In genomic region chr18:27185025-27185763, GRCh38 we compare ENCODE assay signal across 10 cellular contexts. TPM values are rescaled to one million over a fixed set of nuclear protein-coding genes. Genes with fewer than 3 reads are reported as not detected.
A peak's percentile ranks its signal among the peaks of the same experiment; 100 is the strongest.
DNase-seq lines count a peak whose midpoint lies in the region; ATAC-seq and TF ChIP-seq lines count a peak whose summit lies in the region.
"Had no signal": no experiment of that assay in that cellular context is flagged by ENCODE, and none has a peak within 500 bp of the region (broad histone marks: within the 10 kb centered on the region; RNA-seq: fewer than 3 reads in every experiment).

TSS of gene CHST9 (minus strand) at chr18:27185308. CDS start at chr18:27142809, 42,499 bp downstream.

- peak within 1 kb of the TSS; percentile 4 for H3K4me2 ChIP-seq in neural cell (ENCODE audit: low read length)

- in situ Hi-C loops in Caki2 (cut with HindIII; ENCODE audit: low pct_unique_long_range_greater_than_20kb, low sequenced_read_pairs) = no loop called here

- H4K20me1 ChIP-seq in neural cell (ENCODE audit: insufficient read depth) = no peaks in the 10 kb centered on the region

- DNase-seq in Caki2 (ENCODE audit: low read depth) (peak; percentile 3), NCI-H2171 treated with DMSO at 0.1 percent for 48 hours (lab: John Stamatoyannopoulos, UW) (peak; percentile 54), NCI-H187 (lab: John Stamatoyannopoulos, UW) (no peak)

- 4 to 6% methylated on average over 38 to 67 of the region's 67 CpGs for WGBS in esophagus, 2 donors

- H3K4me1 ChIP-seq in esophagus (ENCODE audit: control insufficient read depth in 2 of 2, insufficient read depth in 2 of 2, low read length in 1 of 2) = peaks cover 0 to 3% of the 10 kb centered on the region in 2 donors

- no peaks in the 10 kb centered on the region for H3K9me2 ChIP-seq in neural cell (ENCODE audit: insufficient read depth, low read length)

- H2AFZ ChIP-seq in neural cell (ENCODE audit: low read depth, low read length) = no peak within 1 kb of the TSS

- no peaks in the 10 kb centered on the region for H3F3A ChIP-seq in neural cell (ENCODE audit: insufficient read depth, low read length, poor library complexity, severe bottlenecking)

- no peak for TF ChIP-seq RAD21 in neural cell (conservative IDR thresholded peaks at IDR 0.05)

- ATAC-seq in GM18519 (IDR thresholded peaks at IDR 0.05; ENCODE audit: low FRiP score, unreplicated experiment) (no peak), GM21526 (IDR thresholded peaks at IDR 0.05; ENCODE audit: low FRiP score, unreplicated experiment) (no peak), GM18873 (IDR thresholded peaks at IDR 0.05; ENCODE audit: low FRiP score, unreplicated experiment) (no peak)

- H3K27me3 ChIP-seq in esophagus (ENCODE audit: control insufficient read depth in 1 of 2, insufficient read depth in 2 of 2, low read length in 2 of 2) = no peaks in the 10 kb centered on the region
- peaks cover 31% of the 10 kb centered on the region for H3K27me3 ChIP-seq in neural cell (ENCODE audit: insufficient read depth, low read depth, low read length)

- no peak within 1 kb of the TSS for H3K27ac ChIP-seq in esophagus (ENCODE audit: low read depth in 2 of 2, low read length in 1 of 2)
- no peak within 1 kb of the TSS for H3K27ac ChIP-seq in neural cell (ENCODE audit: low read length)

- no peak for TF ChIP-seq CTCF in neural cell (IDR thresholded peaks at IDR 0.05; ENCODE audit: poor library complexity, severe bottlenecking)

- H3K9ac ChIP-seq in neural cell (ENCODE audit: low read length) = no peak within 1 kb of the TSS

- no peak for TF ChIP-seq EP300 in neural cell (conservative IDR thresholded peaks at IDR 0.05; ENCODE audit: poor library complexity, severe bottlenecking)

- H3K36me3 ChIP-seq in esophagus (ENCODE audit: control insufficient read depth in 2 of 2, insufficient read depth in 2 of 2, low read length in 1 of 2) = no peaks in the 10 kb centered on the region
- no peaks in the 10 kb centered on the region for H3K36me3 ChIP-seq in neural cell (ENCODE audit: insufficient read depth, low read length)

- H3K4me3 ChIP-seq in esophagus (ENCODE audit: low read depth in 1 of 2, low read length in 2 of 2) = peak within 1 kb of the TSS; percentile 40 to 48
- H3K4me3 ChIP-seq in neural cell (ENCODE audit: low read length) = peak within 1 kb of the TSS; percentile 65

- no peaks in the 10 kb centered on the region for H3K79me2 ChIP-seq in neural cell (replicated peaks; ENCODE audit: insufficient read depth, low read length)

- H3K9me3 ChIP-seq in esophagus (ENCODE audit: control insufficient read depth in 2 of 2, insufficient read depth in 1 of 2, low read depth in 1 of 2, low read length in 1 of 2) = no peaks in the 10 kb centered on the region
- H3K9me3 ChIP-seq in neural cell (ENCODE audit: low read length) = no peaks in the 10 kb centered on the region

TF ChIP-seq in neural cell, 6 proteins besides CTCF, POLR2A, EP300 and RAD21:
- TF ChIP-seq EZH2 (IDR thresholded peaks at IDR 0.05; ENCODE audit: borderline replicate concordance, insufficient read depth, low read length, poor library complexity, severe bottlenecking) = no peak
- TF ChIP-seq POLR2AphosphoS5 (IDR thresholded peaks at IDR 0.05) = no peak
- TF ChIP-seq MXI1 (conservative IDR thresholded peaks at IDR 0.05; ENCODE audit: poor library complexity, severe bottlenecking) = no peak
- no peak for TF ChIP-seq TAF1 (IDR thresholded peaks at IDR 0.05; ENCODE audit: low read depth)
- no peak for TF ChIP-seq SMC3 (conservative IDR thresholded peaks at IDR 0.05; ENCODE audit: poor library complexity)
- TF ChIP-seq REST (IDR thresholded peaks at IDR 0.05; ENCODE audit: borderline replicate concordance) = no peak

RNA-seq across cellular contexts. Expression of gene CHST9, which starts in this region (rescaled TPM):
- total RNA-seq in Caki2 (2014; rRNA removed; shearing (Covaris generic); ENCODE audit: low replicate concordance) = 0.61 TPM in 1 of 2 replicates, not detected in the other
- polyA plus RNA-seq in esophagus (under 1 TPM; 0.26 to 0.27 TPM), neural cell (0.18 and 0.32 TPM in 2 replicates)
- 0.46 and 0.49 TPM in 2 replicates for polyA minus RNA-seq in neural cell
- total RNA-seq: subcutaneous adipose tissue had no signal
- polyA plus RNA-seq: CD14-positive monocyte had no signal

Comparison
In these comparisons a context has a peak if more than half of its experiments do, and no peak if none do; other contexts are left out.
1. Peak in DNase-seq in Caki2; RNA of the gene not detected or under 1 TPM.